ENCODE assay signal across 31 cellular contexts in the genomic region with DNA sequence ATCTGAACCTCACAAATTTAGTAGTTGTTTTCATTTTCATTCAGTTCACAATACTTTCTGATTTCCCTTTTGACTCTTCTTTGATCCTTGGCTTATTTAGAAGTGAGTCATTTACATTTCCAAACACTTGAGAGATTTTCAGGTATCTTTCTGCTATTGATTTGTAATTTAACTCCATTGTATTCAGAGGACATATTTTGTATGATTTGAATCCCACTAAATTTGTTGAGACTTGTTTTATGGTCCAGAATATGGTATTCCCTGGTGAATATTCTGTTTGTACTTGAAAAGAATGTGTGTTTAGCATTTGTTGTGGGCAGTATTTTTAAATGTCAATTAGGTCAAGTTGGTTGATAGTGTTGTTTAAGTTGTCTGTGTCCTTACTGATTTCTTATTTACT. TPM values are rescaled to one million over a fixed set of nuclear protein-coding genes. Genes with fewer than 3 reads are reported as not detected.
A peak's percentile ranks its signal among the peaks of the same experiment; 100 is the strongest.
DNase-seq lines count a peak whose midpoint lies in the region; ATAC-seq and TF ChIP-seq lines count a peak whose summit lies in the region.
"Had no signal": no experiment of that assay in that cellular context is flagged by ENCODE, and none has a peak within 500 bp of the region (broad histone marks: within the 10 kb centered on the region; RNA-seq: fewer than 3 reads in every experiment).

No MANE protein-coding gene starts in this region.

- no peaks in the 10 kb centered on the region for H3K9me3 ChIP-seq in T-helper 17 cell (ENCODE audit: control insufficient read depth, low read length, poor library complexity, severe bottlenecking)
- H3K9me3 ChIP-seq: SK-N-SH, testis, uterus had no signal

- peak overlapping the region; percentile 60 for H3K27ac Mint-ChIP-seq in activated T-cell treated with anti-CD3 and anti-CD28 coated beads, Interleukin-2, amount 50 U/mL, for 24 hours
- peak overlapping the region; percentile 39; the same call in 1 of the 2 replicates for H3K27ac Mint-ChIP-seq in GM23338
- peak overlapping the region; percentile 62 for H3K27ac Mint-ChIP-seq in T-helper 17 cell
- H3K27ac Mint-ChIP-seq: activated CD8-positive, alpha-beta T cell treated with anti-CD3 and anti-CD28 coated beads for 36 hours; T-helper 1 cell treated with Interleukin-12 subunit alpha and Interleukin-12 subunit beta and Interleukin-4 antibody, amounts not matched to agents 30 μg/mL and 1 μg/mL, for 36 hours had no signal

- H3K36me3 ChIP-seq in GM23338 (ENCODE audit: insufficient read depth): peaks cover under 1% of the 10 kb centered on the region; the same call in 1 of the 2 replicates
- H3K36me3 ChIP-seq: uterus had no signal

- intact Hi-C loops in posterior vena cava (cut with DNase I): no loop called here

- H3K27ac ChIP-seq in GM23338 (ENCODE audit: low read depth) (no peak overlapping the region), foreskin keratinocyte (peak overlapping the region; percentile 30)
- H3K27ac ChIP-seq: brain microvascular endothelial cell, testis, uterus had no signal

- H3K4me1 ChIP-seq in GM23338 (ENCODE audit: insufficient read depth): no peaks in the 10 kb centered on the region
- peaks cover 7% of the 10 kb centered on the region for H3K4me1 ChIP-seq in foreskin keratinocyte
- H3K4me1 ChIP-seq: testis, uterus had no signal

- H2AFZ ChIP-seq in GM23338: no peak overlapping the region

- DNase-seq in activated T-cell treated with anti-CD3 and anti-CD28 coated beads, Interleukin-2, amount 50 U/mL, for 24 hours: no peak
- no peak for DNase-seq in activated T-cell treated with anti-CD3 and anti-CD28 coated beads, Interleukin-2, amount 50 U/mL, for 4 hours
- DNase-seq in GM23338 (ENCODE audit: low spot score): no peak
- DNase-seq in T-helper 17 cell: no peak
- DNase-seq in foreskin keratinocyte: peak; percentile 47 to 72
- DNase-seq in posterior vena cava (ENCODE audit: low spot score): no peak
- no peak for DNase-seq in NCI-H748 (lab: John Stamatoyannopoulos, UW; ENCODE audit: unreplicated experiment)
- DNase-seq: activated CD8-positive, alpha-beta T cell treated with anti-CD3 and anti-CD28 coated beads for 36 hours; activated gamma-delta T cell treated with Interleukin-2 at 50 U/mL for 16 hours; AML-193; amniotic stem cell; brain microvascular endothelial cell; CD4-positive, CD25-positive, alpha-beta regulatory T cell; EL; GOT3; hippocampal formation; left colon; mesenchymal stem cell; NCI-H1092 treated with DMSO at 0.1 percent for 48 hours; NCI-H1930; NCI-H524 treated with DMSO at 0.1 percent for 48 hours; OCI-M1; retina; SK-N-SH; stimulated activated naive CD4-positive, alpha-beta T cell treated with Interleukin-2 at 50 U/mL for 16 hours; testis; uterus had no signal

- no peaks in the 10 kb centered on the region for H4K20me1 ChIP-seq in GM23338 (replicated peaks; ENCODE audit: insufficient read depth)

- H3K36me3 Mint-ChIP-seq in activated T-cell treated with anti-CD3 and anti-CD28 coated beads, Interleukin-2, amount 50 U/mL, for 24 hours (ENCODE audit: low read depth): peaks cover 86% of the 10 kb centered on the region
- peaks cover 44% of the 10 kb centered on the region for H3K36me3 Mint-ChIP-seq in activated T-cell treated with anti-CD3 and anti-CD28 coated beads, Interleukin-2, amount 50 U/mL, for 4 hours (ENCODE audit: insufficient read depth)
- H3K36me3 Mint-ChIP-seq in GM23338 (ENCODE audit: low read depth) (peaks cover 69% of the 10 kb centered on the region), T-helper 17 cell (ENCODE audit: low read depth) (peaks cover 9% of the 10 kb centered on the region)

- peaks cover 11% of the 10 kb centered on the region for H3K4me1 Mint-ChIP-seq in activated T-cell treated with anti-CD3 and anti-CD28 coated beads, Interleukin-2, amount 50 U/mL, for 24 hours (ENCODE audit: low read depth)
- peaks cover 7% of the 10 kb centered on the region for H3K4me1 Mint-ChIP-seq in activated T-cell treated with anti-CD3 and anti-CD28 coated beads, Interleukin-2, amount 50 U/mL, for 4 hours (ENCODE audit: low read depth)
- H3K4me1 Mint-ChIP-seq in GM23338 (peaks cover 6% of the 10 kb centered on the region; the same call in 2 of the 3 replicates), T-helper 17 cell (peaks cover 10% of the 10 kb centered on the region)

- no peaks in the 10 kb centered on the region for H3K9me3 Mint-ChIP-seq in activated T-cell treated with anti-CD3 and anti-CD28 coated beads, Interleukin-2, amount 50 U/mL, for 24 hours
- H3K9me3 Mint-ChIP-seq in activated T-cell treated with anti-CD3 and anti-CD28 coated beads, Interleukin-2, amount 50 U/mL, for 4 hours: no peaks in the 10 kb centered on the region
- H3K9me3 Mint-ChIP-seq in GM23338: no peaks in the 10 kb centered on the region
- H3K9me3 Mint-ChIP-seq: activated CD8-positive, alpha-beta T cell treated with anti-CD3 and anti-CD28 coated beads for 36 hours; CD4-positive, CD25-positive, alpha-beta regulatory T cell; T-helper 1 cell treated with Interleukin-12 subunit alpha and Interleukin-12 subunit beta and Interleukin-4 antibody, amounts not matched to agents 30 μg/mL and 1 μg/mL, for 36 hours had no signal

- H3F3A ChIP-seq in GM23338 (replicated peaks; ENCODE audit: low read depth): no peaks in the 10 kb centered on the region

- ATAC-seq in activated T-cell treated with anti-CD3 and anti-CD28 coated beads, Interleukin-2, amount 50 U/mL, for 4 hours: no peak
- ATAC-seq in GM23338: no peak
- no peak for ATAC-seq in T-helper 17 cell
- peak; percentile 24 for ATAC-seq in foreskin keratinocyte
- no peak for ATAC-seq in HG02798 (IDR thresholded peaks at IDR 0.05; ENCODE audit: poor library complexity, unreplicated experiment)
- ATAC-seq: activated CD4-positive, CD25-positive, alpha-beta regulatory T cell treated with anti-CD3 and anti-CD28 coated beads, Interleukin-2, amount 50 U/mL, for 24 hours; activated CD8-positive, alpha-beta T cell treated with anti-CD3 and anti-CD28 coated beads for 36 hours; K562; left colon had no signal

- H3K4me3 ChIP-seq in GM23338: no peak overlapping the region
- H3K4me3 ChIP-seq: K562, testis, uterus had no signal

- no peak for TF ChIP-seq CTCF in GM23338 (conservative IDR thresholded peaks at IDR 0.05; ENCODE audit: low read depth in 2 of 2)
- no peak for TF ChIP-seq CTCF in foreskin keratinocyte (conservative IDR thresholded peaks at IDR 0.05)

- no peak overlapping the region for H3K4me3 Mint-ChIP-seq in activated T-cell treated with anti-CD3 and anti-CD28 coated beads, Interleukin-2, amount 50 U/mL, for 24 hours
- no peak overlapping the region for H3K4me3 Mint-ChIP-seq in activated T-cell treated with anti-CD3 and anti-CD28 coated beads, Interleukin-2, amount 50 U/mL, for 4 hours
- H3K4me3 Mint-ChIP-seq in GM23338: no peak overlapping the region
- H3K4me3 Mint-ChIP-seq in T-helper 17 cell: no peak overlapping the region
- H3K4me3 Mint-ChIP-seq: activated CD8-positive, alpha-beta T cell treated with anti-CD3 and anti-CD28 coated beads for 36 hours; CD4-positive, CD25-positive, alpha-beta regulatory T cell; T-helper 1 cell treated with Interleukin-12 subunit alpha and Interleukin-12 subunit beta and Interleukin-4 antibody, amounts not matched to agents 30 μg/mL and 1 μg/mL, for 36 hours had no signal

- no peak overlapping the region for H3K4me2 ChIP-seq in GM23338
- H3K4me2 ChIP-seq: SK-N-SH had no signal

- 0 out of 2 replicates have a peak, but pooled peaks cover 6% of the 10 kb centered on the region for H3K79me2 ChIP-seq in GM23338 (replicated peaks; ENCODE audit: insufficient read depth)

- H3K9me2 ChIP-seq in GM23338 (ENCODE audit: insufficient read depth): no peaks in the 10 kb centered on the region
- H3K9me2 ChIP-seq: SK-N-SH had no signal

- H3K27me3 ChIP-seq in GM23338 (ENCODE audit: insufficient read depth): no peaks in the 10 kb centered on the region
- H3K27me3 ChIP-seq in foreskin keratinocyte: no peaks in the 10 kb centered on the region
- H3K27me3 ChIP-seq: brain microvascular endothelial cell, testis, uterus had no signal

- no peaks in the 10 kb centered on the region for H3K27me3 Mint-ChIP-seq in activated T-cell treated with anti-CD3 and anti-CD28 coated beads, Interleukin-2, amount 50 U/mL, for 24 hours
- no peaks in the 10 kb centered on the region for H3K27me3 Mint-ChIP-seq in activated T-cell treated with anti-CD3 and anti-CD28 coated beads, Interleukin-2, amount 50 U/mL, for 4 hours (ENCODE audit: low read depth)
- no peaks in the 10 kb centered on the region for H3K27me3 Mint-ChIP-seq in GM23338 (ENCODE audit: insufficient read depth, low read depth, poor library complexity)
- H3K27me3 Mint-ChIP-seq in T-helper 17 cell: no peaks in the 10 kb centered on the region
- H3K27me3 Mint-ChIP-seq: activated CD8-positive, alpha-beta T cell treated with anti-CD3 and anti-CD28 coated beads for 36 hours; CD4-positive, CD25-positive, alpha-beta regulatory T cell had no signal

TF ChIP-seq in GM23338, 12 proteins besides CTCF, POLR2A, EP300 and RAD21 (continues in another document):
- TF ChIP-seq NANOG (IDR thresholded peaks at IDR 0.05; ENCODE audit: borderline replicate concordance): no peak

RNA-seq across cellular contexts. Expression of a gene that starts 29.6 kb away (rescaled TPM):
- 10 to 100 TPM; 15.6 to 18.1 (median 16.7) TPM for total RNA-seq in activated T-cell treated with anti-CD3 and anti-CD28 coated beads, Interleukin-2, amount 50 U/mL, for 4 hours
- total RNA-seq in GM23338 (2014; rRNA removed; shearing (Covaris generic)): 25.7 and 29.2 TPM in 2 replicates
- 9.1 and 9.7 TPM in 2 replicates for polyA plus RNA-seq in GM23338 (2016; fragmentation: Nextera tagmentation; extraction: Ambion mirVana)
- total RNA-seq in T-helper 17 cell: 10 to 100 TPM; 23.2 to 28.4 TPM
- total RNA-seq in foreskin keratinocyte: 20.5 and 21.6 TPM in 2 replicates
- polyA plus RNA-seq in foreskin keratinocyte: 7.2 and 8.1 TPM in 2 replicates
- 10 to 100 TPM in 1 of 2 donors, 1 to 10 TPM in 1; 4.0 to 13.8 TPM for total RNA-seq in posterior vena cava

RNA-seq across cellular contexts. Expression of a gene that starts 58.1 kb away (rescaled TPM):
- total RNA-seq in activated T-cell treated with anti-CD3 and anti-CD28 coated beads, Interleukin-2, amount 50 U/mL, for 4 hours: 10 to 100 TPM in 2 of 3 donors, 1 to 10 TPM in 1; 9.1 to 12.3 (median 10.8) TPM
- total RNA-seq in GM23338 (2014; rRNA removed; shearing (Covaris generic)): 10.9 and 11.3 TPM in 2 replicates
- polyA plus RNA-seq in GM23338 (2016; fragmentation: Nextera tagmentation; extraction: Ambion mirVana) (3.6 and 4.3 TPM in 2 replicates), foreskin keratinocyte (2.7 and 3.9 TPM in 2 replicates)
- total RNA-seq in T-helper 17 cell (10 to 100 TPM; 33.3 to 38.6 TPM), foreskin keratinocyte (11.5 and 13.8 TPM in 2 replicates), posterior vena cava (10 to 100 TPM; 11.1 to 23.2 TPM)

Comparison
In these comparisons a context has a peak if more than half of its experiments do, and no peak if none do; other contexts are left out.
1. DNase-seq: peak in foreskin keratinocyte (2 of 2); none in activated T-cell treated with anti-CD3 and anti-CD28 coated beads, Interleukin-2, amount 50 U/mL, for 24 hours (single experiment), activated T-cell treated with anti-CD3 and anti-CD28 coated beads, Interleukin-2, amount 50 U/mL, for 4 hours (single experiment), GM23338 (single experiment), T-helper 17 cell (0 of 3), posterior vena cava (single experiment) and NCI-H748 (single experiment).
2. Peak in every context shown above with its lines, with median percentiles within 50 percentile points of each other: H3K27ac Mint-ChIP-seq.